Comparison of ENCODE assay signal across 8 cellular contexts in the genomic region with DNA sequence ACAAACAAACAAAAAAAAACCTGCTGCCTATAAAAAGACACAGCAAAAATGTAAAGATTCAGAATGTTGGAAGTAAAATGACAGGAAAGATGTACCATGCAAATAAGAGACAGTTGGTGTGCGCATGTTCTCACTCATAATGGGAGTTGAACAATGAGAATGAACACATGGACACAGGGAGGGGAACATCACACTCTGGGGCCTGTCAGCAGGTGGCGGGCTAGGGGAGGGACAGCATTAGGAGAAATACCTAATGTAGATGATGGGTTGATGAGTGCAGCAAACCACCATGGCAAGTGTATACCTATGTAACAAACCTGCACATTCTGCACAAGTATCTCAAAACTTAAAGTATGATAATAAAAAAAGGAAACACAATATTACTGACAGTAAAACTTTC. TPM values are rescaled to one million over a fixed set of nuclear protein-coding genes. Genes with fewer than 3 reads are reported as not detected.
DNase-seq lines count a peak whose midpoint lies in the region; ATAC-seq, FAIRE-seq and TF ChIP-seq lines count a peak whose summit lies in the region.
"Not testable (repeated sequence)": the region's sequence is repeated elsewhere in the genome, so short reads cannot be mapped to it uniquely, and the experiment has no call there.

No MANE protein-coding gene starts in this region.

- DNase-seq in A673 (ENCODE audit: low spot score) (peak; percentile 11), GM10266 (ENCODE audit: extremely low spot score) (peak; percentile 13), KBM-7 (peak; percentile 42), bronchial epithelial cell (ENCODE audit: low read depth) (peak; percentile 8)
- not testable (repeated sequence) for DNase-seq in PC-9, left ventricle myocardium inferior, psoas muscle
- peak; percentile 34 for DNase-seq in activated CD4-positive, alpha-beta T cell treated with anti-CD3 and anti-CD28 coated beads, Interleukin-2, amount 10 ng/mL, durations not matched to agents 7 days and 5 days

- H3K79me2 ChIP-seq in PC-9 (ENCODE audit: low read depth), result not testable (repeated sequence)

- not testable (repeated sequence) for TF ChIP-seq CTCF in A673 (conservative IDR thresholded peaks at IDR 0.05; ENCODE audit: low read depth, low read length)
- peak; percentile 62 for TF ChIP-seq CTCF in GM10266 (IDR thresholded peaks at IDR 0.05; ENCODE audit: control insufficient read depth, insufficient read depth, low read depth, missing control alignments)
- TF ChIP-seq CTCF in PC-9 (conservative IDR thresholded peaks at IDR 0.05), result peak; percentile 49; the same call in 1 of the 2 replicates
- TF ChIP-seq CTCF in bronchial epithelial cell (IDR thresholded peaks at IDR 0.05; ENCODE audit: insufficient read depth, low read length, severe bottlenecking), result peak; percentile 31
- peak; percentile 59 for TF ChIP-seq CTCF in left ventricle myocardium inferior (IDR thresholded peaks at IDR 0.05; ENCODE audit: borderline replicate concordance)
- TF ChIP-seq CTCF in psoas muscle (IDR thresholded peaks at IDR 0.05), result peak; percentile 29

- H3K27me3 ChIP-seq in A673 (replicated peaks; ENCODE audit: insufficient read depth, low read depth, low read length, poor library complexity); PC-9 (ENCODE audit: insufficient read depth, low read depth); bronchial epithelial cell (ENCODE audit: control insufficient read depth, insufficient read depth, low read length); left ventricle myocardium inferior (ENCODE audit: low read depth); psoas muscle (ENCODE audit: insufficient read depth in 3 of 3, low read length in 2 of 3): not testable (repeated sequence)

- intact Hi-C loops in A673 (cut with micrococcal nuclease; ENCODE audit: unreplicated experiment); PC-9 (cut with micrococcal nuclease; ENCODE audit: unreplicated experiment); left ventricle myocardium inferior (cut with micrococcal nuclease): not testable (repeated sequence)
- intact Hi-C loops in psoas muscle (cut with DNase I), result loop anchor here in 1 of 2 donors (10.0 kb wide), 1 partner anchor 227 kb away; no protein-coding TSS in a partner anchor

- H3K36me3 ChIP-seq in A673 (ENCODE audit: insufficient read depth, low read length, poor library complexity, severe bottlenecking); PC-9 (ENCODE audit: low read depth); bronchial epithelial cell (ENCODE audit: control insufficient read depth, insufficient read depth, low read length); left ventricle myocardium inferior; psoas muscle (ENCODE audit: insufficient read depth in 1 of 2, low read depth in 1 of 2): not testable (repeated sequence)

- in situ Hi-C loops in KBM-7 (cut with MboI; ENCODE audit: low pct_unique_long_range_greater_than_20kb, low sequenced_read_pairs), result not testable (repeated sequence)

- H3F3A ChIP-seq in PC-9 (ENCODE audit: insufficient read depth, low read depth), result not testable (repeated sequence)

- H3K27ac Mint-ChIP-seq in activated CD4-positive, alpha-beta T cell treated with anti-CD3 and anti-CD28 coated beads, Interleukin-2, amount 10 ng/mL, durations not matched to agents 7 days and 5 days, result not testable (repeated sequence)

- not testable (repeated sequence) for H3K27ac ChIP-seq in A673 (ENCODE audit: low read depth, low read length, poor library complexity, severe bottlenecking); PC-9; left ventricle myocardium inferior (replicated peaks); psoas muscle

- H3K36me3 Mint-ChIP-seq in activated CD4-positive, alpha-beta T cell treated with anti-CD3 and anti-CD28 coated beads, Interleukin-2, amount 10 ng/mL, durations not matched to agents 7 days and 5 days (ENCODE audit: low read depth), result not testable (repeated sequence)

- CTCF ChIA-PET in A673 (lab: Charles Lee); PC-9 (lab: Charles Lee); activated CD4-positive, alpha-beta T cell treated with anti-CD3 and anti-CD28 coated beads, Interleukin-2, amount 10 ng/mL, durations not matched to agents 7 days and 5 days (lab: Charles Lee): not testable (repeated sequence)

- not testable (repeated sequence) for ATAC-seq in psoas muscle

- POLR2A ChIA-PET in A673 (lab: Charles Lee; ENCODE audit: low non-redundant PET); PC-9 (lab: Charles Lee; ENCODE audit: unreplicated experiment); activated CD4-positive, alpha-beta T cell treated with anti-CD3 and anti-CD28 coated beads, Interleukin-2, amount 10 ng/mL, durations not matched to agents 7 days and 5 days (lab: Charles Lee): not testable (repeated sequence)

- H3K9me2 ChIP-seq in PC-9 (ENCODE audit: insufficient read depth), result not testable (repeated sequence)

- WGBS in psoas muscle, 3 donors, result 78 to 81% (median 79%) methylated on average over 2 of the region's 2 CpGs

- H3K27me3 Mint-ChIP-seq in activated CD4-positive, alpha-beta T cell treated with anti-CD3 and anti-CD28 coated beads, Interleukin-2, amount 10 ng/mL, durations not matched to agents 7 days and 5 days, result not testable (repeated sequence)

- not testable (repeated sequence) for H3K4me3 ChIP-seq in A673 (ENCODE audit: low read depth, low read length, poor library complexity, severe bottlenecking); PC-9; bronchial epithelial cell (ENCODE audit: low read depth, low read length); left ventricle myocardium inferior; psoas muscle

- not testable (repeated sequence) for H3K4me1 ChIP-seq in A673 (ENCODE audit: insufficient read depth, low read length, poor library complexity, severe bottlenecking); PC-9 (replicated peaks; ENCODE audit: insufficient read depth); left ventricle myocardium inferior; psoas muscle

- H4K20me1 ChIP-seq in PC-9 (ENCODE audit: insufficient read depth), result not testable (repeated sequence)

- H3K4me1 Mint-ChIP-seq in activated CD4-positive, alpha-beta T cell treated with anti-CD3 and anti-CD28 coated beads, Interleukin-2, amount 10 ng/mL, durations not matched to agents 7 days and 5 days, result not testable (repeated sequence)

- not testable (repeated sequence) for H3K9me3 ChIP-seq in A673 (ENCODE audit: low read depth, low read length, poor library complexity, severe bottlenecking); PC-9 (ENCODE audit: insufficient read depth, low read depth); psoas muscle
- peaks cover 14% of the 10 kb centered on the region for H3K9me3 ChIP-seq in left ventricle myocardium inferior (replicated peaks)

- FAIRE-seq in bronchial epithelial cell (lab: Jason Lieb, UNC), result not testable (repeated sequence)

- H3K4me2 ChIP-seq in PC-9, result not testable (repeated sequence)

- H3K4me3 Mint-ChIP-seq in activated CD4-positive, alpha-beta T cell treated with anti-CD3 and anti-CD28 coated beads, Interleukin-2, amount 10 ng/mL, durations not matched to agents 7 days and 5 days, result not testable (repeated sequence)

- BruUV-seq in A673 (replicated peaks; lab: Mats Ljungman, UMichigan); PC-9 (replicated peaks; lab: Mats Ljungman, UMichigan): not testable (repeated sequence)

- H3K9me3 Mint-ChIP-seq in activated CD4-positive, alpha-beta T cell treated with anti-CD3 and anti-CD28 coated beads, Interleukin-2, amount 10 ng/mL, durations not matched to agents 7 days and 5 days, result peaks cover 12% of the 10 kb centered on the region

- not testable (repeated sequence) for H2AFZ ChIP-seq in PC-9

RNA-seq across cellular contexts. Expression of a gene that starts 49.8 kb away (rescaled TPM):
- total RNA-seq in A673 (2021), result 0.43 and 0.59 TPM in 2 replicates
- 1.7 and 1.9 TPM in 2 replicates for total RNA-seq in PC-9 (2021)
- total RNA-seq in activated CD4-positive, alpha-beta T cell treated with anti-CD3 and anti-CD28 coated beads, Interleukin-2, amount 10 ng/mL, durations not matched to agents 7 days and 5 days, result 1 to 10 TPM; 1.4 to 1.7 TPM
- 0.79 and 1.8 TPM in 2 replicates for total RNA-seq in bronchial epithelial cell
- 0.36 TPM for total RNA-seq in left ventricle myocardium inferior
- total RNA-seq in psoas muscle, result under 1 TPM; 0.16 to 0.64 (median 0.40) TPM
- polyA plus RNA-seq in psoas muscle, result under 1 TPM; 0.20 to 0.24 (median 0.23) TPM
